In genomic region chr2:54613361-54613760, GRCh38 we compare ENCODE assay signal across 18 cellular contexts.
DNase-seq lines count a peak whose midpoint lies in the region; ATAC-seq and TF ChIP-seq lines count a peak whose summit lies in the region.
"Had no signal": no experiment of that assay in that cellular context is flagged by ENCODE, and none has a peak within 500 bp of the region (broad histone marks: within the 10 kb centered on the region; RNA-seq: fewer than 3 reads in every experiment).

No MANE protein-coding gene starts in this region.

- CTCF ChIA-PET in GM10248 (lab: Yijun Ruan, JAX), result interaction anchor here (0.7 to 1.6 kb wide), 4 partner anchors 8 to 90 kb away, joined by 3 to 9 read pairs (median 4); no protein-coding TSS in a partner anchor

- H3K9me3 ChIP-seq in left ventricle myocardium inferior (replicated peaks) (no peaks in the 10 kb centered on the region), breast epithelium (no peaks in the 10 kb centered on the region), lower lobe of right lung (no peaks in the 10 kb centered on the region), uterus (no peaks in the 10 kb centered on the region)

- peaks cover 47% of the 10 kb centered on the region for H3K36me3 ChIP-seq in left ventricle myocardium inferior
- peaks cover 6% of the 10 kb centered on the region for H3K36me3 ChIP-seq in breast epithelium
- H3K36me3 ChIP-seq in lower lobe of right lung, result peaks cover 47% of the 10 kb centered on the region
- no peaks in the 10 kb centered on the region for H3K36me3 ChIP-seq in uterus

- H3K27ac ChIP-seq in left ventricle myocardium inferior (replicated peaks) (peak overlapping the region; percentile 43), breast epithelium (peak overlapping the region; percentile 2 to 35), lower lobe of right lung (peak overlapping the region; percentile 9), uterus (peak overlapping the region; percentile 2 to 65)

- TF ChIP-seq CTCF in left ventricle myocardium inferior (IDR thresholded peaks at IDR 0.05; ENCODE audit: borderline replicate concordance), result no peak
- no peak for TF ChIP-seq CTCF in breast epithelium (IDR thresholded peaks at IDR 0.05)
- TF ChIP-seq CTCF in lower lobe of right lung (IDR thresholded peaks at IDR 0.05), result no peak
- TF ChIP-seq CTCF in uterus (IDR thresholded peaks at IDR 0.05), result no peak
- TF ChIP-seq CTCF in GM10248 (IDR thresholded peaks at IDR 0.05; ENCODE audit: control extremely low read depth, extremely low read depth, low read depth, missing control alignments), result no peak

- ATAC-seq in left ventricle myocardium superior, result no peak
- no peak for ATAC-seq in lower lobe of right lung
- ATAC-seq: naive thymus-derived CD4-positive, alpha-beta T cell; stimulated activated naive CD8-positive, alpha-beta T cell treated with anti-CD3 and anti-CD28 coated beads, Interleukin-15, amount 100 ng/mL, for 72 hours had no signal

- POLR2A ChIA-PET in GM10248 (lab: Yijun Ruan, JAX), result no interaction called here

- intact Hi-C loops in left ventricle myocardium inferior (cut with micrococcal nuclease), result no loop called here
- intact Hi-C loops in left ventricle myocardium superior (cut with micrococcal nuclease), result no loop called here
- intact Hi-C loops in breast epithelium (cut with DNase I; ENCODE audit: low total_unique reads), result no loop called here
- intact Hi-C loops in lower lobe of right lung (cut with DNase I), result no loop called here
- intact Hi-C loops in uterus (cut with DNase I; ENCODE audit: low total_unique reads), result no loop called here

- no peak for DNase-seq in left ventricle myocardium inferior
- DNase-seq in left ventricle myocardium superior, result no peak
- DNase-seq in breast epithelium (ENCODE audit: low spot score in 2 of 2), result no peak
- DNase-seq in lower lobe of right lung, result no peak
- DNase-seq in uterus, result no peak
- no peak for DNase-seq in GM10248 (ENCODE audit: extremely low spot score)
- no peak for DNase-seq in DMS153 treated with DMSO at 0.1 percent for 48 hours (lab: John Stamatoyannopoulos, UW; ENCODE audit: unreplicated experiment)
- DNase-seq in NCI-H446 treated with DMSO at 0.1 percent for 48 hours (lab: John Stamatoyannopoulos, UW), result no peak
- DNase-seq: activated CD4-positive, CD25-positive, alpha-beta regulatory T cell; activated effector memory CD4-positive, alpha-beta T cell treated with anti-CD3 and anti-CD28 coated beads, Interleukin-2, amount 50 U/mL, for 16 hours; C1 segment of cervical spinal cord; effector CD4-positive, alpha-beta T cell; H9; KG1; naive thymus-derived CD4-positive, alpha-beta T cell; NCI-H2171 treated with DMSO at 0.1 percent for 48 hours; stimulated activated CD4-positive, alpha-beta T cell treated with anti-CD3 and anti-CD28 coated beads, Interleukin-1b, Interleukin-23, amount 100 ng/mL, for 48 hours; stimulated activated naive CD8-positive, alpha-beta T cell treated with anti-CD3 and anti-CD28 coated beads, Interleukin-15, amount 100 ng/mL, for 72 hours had no signal

- H3K4me3 ChIP-seq in left ventricle myocardium inferior, result no peak overlapping the region
- H3K4me3 ChIP-seq in breast epithelium, result no peak overlapping the region
- H3K4me3 ChIP-seq in lower lobe of right lung, result no peak overlapping the region
- no peak overlapping the region for H3K4me3 ChIP-seq in uterus

- H3K4me1 ChIP-seq in left ventricle myocardium inferior (peaks cover 99% of the 10 kb centered on the region), breast epithelium (no peaks in the 10 kb centered on the region), lower lobe of right lung (peaks cover 57% of the 10 kb centered on the region), uterus (peaks cover under 1 to 9% of the 10 kb centered on the region in 2 donors)

- TF ChIP-seq POLR2A in breast epithelium (IDR thresholded peaks at IDR 0.05), result no peak
- no peak for TF ChIP-seq POLR2A in uterus (IDR thresholded peaks at IDR 0.05)

- H3K27me3 ChIP-seq in left ventricle myocardium inferior (ENCODE audit: low read depth) (no peaks in the 10 kb centered on the region), breast epithelium (no peaks in the 10 kb centered on the region), lower lobe of right lung (ENCODE audit: low read depth) (no peaks in the 10 kb centered on the region), uterus (no peaks in the 10 kb centered on the region)
